18 cellular contexts compared by ENCODE assay signal in the genomic region with DNA sequence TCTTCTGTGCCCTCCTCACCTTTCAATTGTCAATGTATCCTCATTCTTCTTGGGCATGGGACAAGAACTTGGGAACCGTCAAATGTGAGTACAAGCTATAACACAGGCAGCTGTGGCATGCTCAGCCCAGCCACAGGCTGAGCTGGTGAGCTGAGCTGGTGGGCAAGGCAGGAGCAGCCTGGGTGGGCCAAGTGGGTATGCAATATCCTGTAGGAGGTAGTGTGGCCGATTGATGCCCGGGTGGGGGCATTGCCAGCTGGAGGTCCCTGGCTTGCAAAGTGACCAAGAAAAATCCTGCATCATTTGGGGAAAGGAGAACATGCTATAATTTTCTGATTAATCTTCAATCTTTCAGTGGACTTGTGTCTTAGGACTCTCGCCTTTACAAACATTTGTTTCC.
"Had no signal": no experiment of that assay in that cellular context is flagged by ENCODE, and none has a peak within 500 bp of the region (broad histone marks: within the 10 kb centered on the region; RNA-seq: fewer than 3 reads in every experiment).

No MANE protein-coding gene starts in this region.

- H3K4me1 Mint-ChIP-seq: endodermal cell; naive thymus-derived CD8-positive, alpha-beta T cell; neural crest cell had no signal

- FAIRE-seq: small intestine had no signal

- H3K36me3 Mint-ChIP-seq: naive thymus-derived CD8-positive, alpha-beta T cell; type B pancreatic cell had no signal

- H3K27me3 ChIP-seq: right atrium auricular region, uterus had no signal

- ATAC-seq: left ventricle myocardium superior; mucosa of descending colon; naive thymus-derived CD8-positive, alpha-beta T cell had no signal

- H3K27ac Mint-ChIP-seq: endodermal cell; naive thymus-derived CD8-positive, alpha-beta T cell; type B pancreatic cell had no signal

- H3K27me3 Mint-ChIP-seq: naive thymus-derived CD8-positive, alpha-beta T cell; type B pancreatic cell had no signal

- DNase-seq: effector CD4-positive, alpha-beta T cell; endodermal cell; foreskin melanocyte; head of caudate nucleus; hypothalamus; islet precursor cell; left ventricle myocardium superior; mucosa of descending colon; naive thymus-derived CD8-positive, alpha-beta T cell; small intestine; stimulated activated CD4-positive, alpha-beta T cell treated with anti-CD3 and anti-CD28 coated beads, Interleukin-12 subunit alpha, Interleukin-12 subunit beta, amount 100 ng/mL, for 4 hours; stimulated activated naive CD4-positive, alpha-beta T cell; uterus had no signal

- H3K4me3 ChIP-seq: coronary artery, lung, mucosa of descending colon, right atrium auricular region, uterus had no signal

- H3K36me3 ChIP-seq: right atrium auricular region, uterus had no signal

- H3K4me3 Mint-ChIP-seq: endodermal cell; naive thymus-derived CD8-positive, alpha-beta T cell; neural crest cell; type B pancreatic cell had no signal

- H3K4me1 ChIP-seq: right atrium auricular region, uterus had no signal

- H3K9me3 ChIP-seq: uterus had no signal

- H3K27ac ChIP-seq: coronary artery, right atrium auricular region, uterus had no signal
